ENCODE assay signal across 18 cellular contexts in the genomic region with DNA sequence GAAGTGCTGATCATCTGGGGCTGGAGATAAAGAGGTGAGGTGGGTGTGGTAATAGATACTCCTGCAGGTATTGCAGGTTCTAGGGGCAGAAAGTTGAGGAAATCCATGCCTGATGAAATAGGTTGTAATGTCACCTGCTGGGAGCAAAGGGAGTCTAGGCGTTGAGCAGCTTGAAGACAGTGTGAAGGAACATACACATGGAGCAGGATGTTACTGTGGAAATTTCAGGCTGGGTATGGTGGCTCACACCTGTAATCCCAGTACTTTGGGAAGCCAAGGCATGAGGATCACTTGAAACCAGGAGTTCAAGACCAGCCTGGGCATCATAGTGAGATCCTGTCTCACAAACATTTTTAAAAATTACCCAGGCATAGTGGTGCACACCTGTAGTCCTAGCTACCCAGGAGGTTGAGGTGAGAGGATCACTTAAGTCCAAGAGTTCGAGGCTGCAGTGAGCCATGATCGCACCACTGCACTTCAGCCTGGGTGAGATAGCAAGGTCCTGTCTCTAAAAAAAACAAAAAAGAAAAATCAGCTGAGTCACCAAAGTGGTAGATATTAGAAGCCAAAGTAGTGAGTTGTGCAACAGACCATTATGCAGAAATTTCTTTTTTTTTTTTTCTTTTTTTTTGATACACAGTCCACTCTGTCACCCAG. TPM values are rescaled to one million over a fixed set of nuclear protein-coding genes. Genes with fewer than 3 reads are reported as not detected.
DNase-seq lines count a peak whose midpoint lies in the region; ATAC-seq and TF ChIP-seq lines count a peak whose summit lies in the region.
"Had no signal": no experiment of that assay in that cellular context is flagged by ENCODE, and none has a peak within 500 bp of the region (broad histone marks: within the 10 kb centered on the region; RNA-seq: fewer than 3 reads in every experiment).

No MANE protein-coding gene starts in this region.

- H3K27ac Mint-ChIP-seq in endodermal cell = no peak overlapping the region
- H3K27ac Mint-ChIP-seq: T-cell had no signal

- H3K4me3 ChIP-seq in endodermal cell (ENCODE audit: low read length) = no peak overlapping the region
- H3K4me3 ChIP-seq in osteoblast (ENCODE audit: insufficient read depth, low read length) = no peak overlapping the region
- H3K4me3 ChIP-seq: colonic mucosa had no signal

- H3K27me3 ChIP-seq in endodermal cell (ENCODE audit: control insufficient read depth, insufficient read depth, low read length, poor library complexity, severe bottlenecking) (no peaks in the 10 kb centered on the region), osteoblast (ENCODE audit: insufficient read depth, low read length) (no peaks in the 10 kb centered on the region)
- H3K27me3 ChIP-seq: colonic mucosa had no signal

- peaks cover 5% of the 10 kb centered on the region for H3K4me1 Mint-ChIP-seq in endodermal cell

- no peaks in the 10 kb centered on the region for H3K27me3 Mint-ChIP-seq in endodermal cell (ENCODE audit: insufficient read depth)
- H3K27me3 Mint-ChIP-seq: T-cell had no signal

- WGBS in endodermal cell (ENCODE audit: insufficient coverage in 1 of 2, insufficient read length in 1 of 2), 2 experiments = 93 to 96% methylated on average over 3 of the region's 3 CpGs

- H3K9me3 Mint-ChIP-seq in endodermal cell = no peaks in the 10 kb centered on the region
- H3K9me3 Mint-ChIP-seq: T-cell had no signal

- no peak overlapping the region for H3K9ac ChIP-seq in endodermal cell (ENCODE audit: extremely low read depth, low read length, poor library complexity, severe bottlenecking)

- peaks cover 4% of the 10 kb centered on the region for H3K4me1 ChIP-seq in endodermal cell (ENCODE audit: control insufficient read depth, insufficient read depth, low read length)
- peaks cover 43% of the 10 kb centered on the region for H3K4me1 ChIP-seq in osteoblast (ENCODE audit: insufficient read depth, low read length)
- H3K4me1 ChIP-seq: colonic mucosa had no signal

- H3K4me2 ChIP-seq in osteoblast (ENCODE audit: insufficient read depth, low read length) = peak overlapping the region; percentile 29

- H4K20me1 ChIP-seq in osteoblast (ENCODE audit: insufficient read depth, low read length) = no peaks in the 10 kb centered on the region

- ATAC-seq in HG02970 (IDR thresholded peaks at IDR 0.05; ENCODE audit: low FRiP score, unreplicated experiment) = no peak
- ATAC-seq in GM21528 (IDR thresholded peaks at IDR 0.05; ENCODE audit: low FRiP score, unreplicated experiment) = no peak
- ATAC-seq: T-cell had no signal

- peak; percentile 74 for DNase-seq in EL
- peak; percentile 72 for DNase-seq in NOMO-1 treated with DMSO at 0.1 percent for 48 hours (lab: John Stamatoyannopoulos, UW; ENCODE audit: unreplicated experiment)
- peak; percentile 32 for DNase-seq in endodermal cell
- peak; percentile 57 for DNase-seq in osteoblast (ENCODE audit: insufficient read length, low spot score, missing footprints)
- DNase-seq in activated gamma-delta T cell treated with Interleukin-2 at 50 U/mL for 16 hours = no peak
- no peak for DNase-seq in cerebellar nuclear complex (lab: John Stamatoyannopoulos, UW)
- DNase-seq: activated CD4-positive, alpha-beta T cell treated with anti-CD3 and anti-CD28 coated beads, Interleukin-2, amount 50 U/mL, for 48 hours; activated gamma-delta T cell; colonic mucosa; COR-L47; NCI-H1436; NCI-H774; occipital lobe; stimulated activated CD4-positive, alpha-beta T cell treated with anti-CD3 and anti-CD28 coated beads, Interleukin-15, amount 100 ng/mL, for 24 hours; T-cell had no signal

- H3K36me3 ChIP-seq in endodermal cell (ENCODE audit: control insufficient read depth, insufficient read depth, low read length) = no peaks in the 10 kb centered on the region
- H3K36me3 ChIP-seq in osteoblast (ENCODE audit: insufficient read depth, low read length) = no peaks in the 10 kb centered on the region
- H3K36me3 ChIP-seq: colonic mucosa had no signal

- H3K27ac ChIP-seq in endodermal cell (ENCODE audit: low read depth, low read length) = no peak overlapping the region
- H3K27ac ChIP-seq in osteoblast (ENCODE audit: low read depth, low read length) = peak overlapping the region; percentile 88
- H3K27ac ChIP-seq: colonic mucosa had no signal

- no peak overlapping the region for H3K4me3 Mint-ChIP-seq in endodermal cell
- H3K4me3 Mint-ChIP-seq: T-cell had no signal

- no peak for TF ChIP-seq CTCF in endodermal cell (conservative IDR thresholded peaks at IDR 0.05)
- no peak for TF ChIP-seq CTCF in osteoblast (IDR thresholded peaks at IDR 0.05; ENCODE audit: extremely low read depth, low read depth, low read length)

- H3K9me3 ChIP-seq in endodermal cell (ENCODE audit: control insufficient read depth, low read length) (no peaks in the 10 kb centered on the region), osteoblast (ENCODE audit: low read depth, low read length) (no peaks in the 10 kb centered on the region)
- H3K9me3 ChIP-seq: colonic mucosa had no signal

- H3K36me3 Mint-ChIP-seq in endodermal cell (ENCODE audit: low read depth) = no peaks in the 10 kb centered on the region
- H3K36me3 Mint-ChIP-seq: T-cell had no signal

- no peaks in the 10 kb centered on the region for H3K79me2 ChIP-seq in osteoblast (ENCODE audit: insufficient read depth, low read length)

- no peak overlapping the region for H2AFZ ChIP-seq in osteoblast (ENCODE audit: low read length)

RNA-seq across cellular contexts. Expression of gene CRYBA1, which starts 9.1 kb away (rescaled TPM):
- total RNA-seq in endodermal cell = not detected
- polyA plus RNA-seq in endodermal cell (2013, experiment 1 of 2) = 0.50 TPM
- not detected for polyA plus RNA-seq in endodermal cell (2013, experiment 2 of 2)
- total RNA-seq in osteoblast = not detected in 2 replicates
- total RNA-seq: colonic mucosa, lung microvascular endothelial cell, occipital lobe, T-cell had no signal

RNA-seq across cellular contexts. Expression of gene NUFIP2, which starts 56.3 kb away (rescaled TPM):
- total RNA-seq in endodermal cell (100 to 1,000 TPM in 1 of 2 donors, 10 to 100 TPM in 1; 92.9 to 104 TPM), osteoblast (51.6 and 56.8 TPM in 2 replicates)
- polyA plus RNA-seq in endodermal cell (2013, experiment 1 of 2) = 42.0 TPM
- 36.1 TPM for polyA plus RNA-seq in endodermal cell (2013, experiment 2 of 2)

RNA-seq across cellular contexts. Expression of gene MYO18A, which starts 57.4 kb away (rescaled TPM):
- 10 to 100 TPM; 43.8 to 56.7 TPM for total RNA-seq in endodermal cell
- polyA plus RNA-seq in endodermal cell (2013, experiment 1 of 2) = 30.0 TPM
- polyA plus RNA-seq in endodermal cell (2013, experiment 2 of 2) = 37.8 TPM
- total RNA-seq in osteoblast = 28.6 and 39.8 TPM in 2 replicates

Comparison
In these comparisons a context has a peak if more than half of its experiments do, and no peak if none do; other contexts are left out.
1. DNase-seq: peak in EL (single experiment), NOMO-1 treated with DMSO at 0.1 percent for 48 hours (single experiment), endodermal cell (single experiment) and osteoblast (single experiment); none in activated gamma-delta T cell treated with Interleukin-2 at 50 U/mL for 16 hours (single experiment) and cerebellar nuclear complex (0 of 2).